In genomic region chr10:78360284-78360683, GRCh38 we compare ENCODE assay signal across 17 cellular contexts.
DNase-seq lines count a peak whose midpoint lies in the region; ATAC-seq, FAIRE-seq and TF ChIP-seq lines count a peak whose summit lies in the region.
"Had no signal": no experiment of that assay in that cellular context is flagged by ENCODE, and none has a peak within 500 bp of the region (broad histone marks: within the 10 kb centered on the region; RNA-seq: fewer than 3 reads in every experiment).

No MANE protein-coding gene starts in this region.

- WGBS in K562 (ENCODE audit: insufficient coverage, low coverage, missing lambda C conversion rate), result 2% methylated on average over 6 of the region's 6 CpGs
- 92 to 93% methylated on average over 6 of the region's 6 CpGs for WGBS in mesodermal cell (ENCODE audit: insufficient coverage in 2 of 2), 2 experiments
- 88% methylated on average over 6 of the region's 6 CpGs for WGBS in smooth muscle cell (ENCODE audit: low lambda C conversion rate)

- intact Hi-C loops in K562 (cut with micrococcal nuclease), result no loop called here

- TF ChIP-seq RAD21 in K562 (CRISPR knock-in tag; conservative IDR thresholded peaks at IDR 0.05 in 1 of 2, IDR thresholded peaks at IDR 0.05 in 1 of 2), result no peak

- no peak overlapping the region for H3K9ac ChIP-seq in SK-N-MC (ENCODE audit: insufficient read length)
- no peak overlapping the region for H3K9ac ChIP-seq in K562 (ENCODE audit: insufficient read depth in 1 of 2, low read depth in 2 of 2, low read length in 2 of 2)
- no peak overlapping the region for H3K9ac ChIP-seq in smooth muscle cell (ENCODE audit: low read depth)
- H3K9ac ChIP-seq: BLaER1 had no signal

- H3F3A ChIP-seq in smooth muscle cell (ENCODE audit: low read depth), result no peaks in the 10 kb centered on the region

- H3K27ac ChIP-seq in SK-N-MC (0 out of 2 replicates have a peak overlapping the region, but pooled peaks have one; percentile 54), K562 (ENCODE audit: extremely low read depth, low read depth, low read length) (no peak overlapping the region), mesodermal cell (ENCODE audit: low read depth, low read length, severe bottlenecking) (peak overlapping the region; percentile 66), smooth muscle cell (ENCODE audit: low read depth) (peak overlapping the region; percentile 2)
- H3K27ac ChIP-seq: BLaER1 had no signal

- H4K20me1 ChIP-seq in K562 (replicated peaks; ENCODE audit: control insufficient read depth, insufficient read depth, low read length) (peaks cover 17% of the 10 kb centered on the region), smooth muscle cell (ENCODE audit: low read depth) (no peaks in the 10 kb centered on the region)
- H4K20me1 ChIP-seq: BLaER1 had no signal

- no peak overlapping the region for H3K4me2 ChIP-seq in K562 (ENCODE audit: insufficient read depth, low read length)
- peak overlapping the region; percentile 21 for H3K4me2 ChIP-seq in smooth muscle cell
- H3K4me2 ChIP-seq: BLaER1 had no signal

- H3K9me3 ChIP-seq in SK-N-MC (ENCODE audit: low read depth, low read length), result no peaks in the 10 kb centered on the region
- no peaks in the 10 kb centered on the region; the same call in 1 of the 2 replicates for H3K9me3 ChIP-seq in K562 (replicated peaks; ENCODE audit: control insufficient read depth, insufficient read depth, low read depth, low read length)
- H3K9me3 ChIP-seq in mesodermal cell (ENCODE audit: control insufficient read depth, low read length), result no peaks in the 10 kb centered on the region
- H3K9me3 ChIP-seq in smooth muscle cell (replicated peaks; ENCODE audit: low read depth), result no peaks in the 10 kb centered on the region
- H3K9me3 ChIP-seq: BLaER1 had no signal

- ATAC-seq in K562, result no peak

- no TSS peak for BruUV-seq in K562 (replicated peaks; lab: Mats Ljungman, UMichigan)

- H3K4me1 ChIP-seq in K562 (replicated peaks in 1 of 2; ENCODE audit: control insufficient read depth in 2 of 2, insufficient read depth in 2 of 2, low read length in 2 of 2), result no peaks in the 10 kb centered on the region
- H3K4me1 ChIP-seq in mesodermal cell (ENCODE audit: control insufficient read depth, insufficient read depth, low read length, poor library complexity, severe bottlenecking), result peaks cover 43% of the 10 kb centered on the region
- peaks cover 28% of the 10 kb centered on the region for H3K4me1 ChIP-seq in smooth muscle cell (ENCODE audit: low read depth)

- H3K79me2 ChIP-seq in K562 (ENCODE audit: control insufficient read depth, insufficient read depth, low read length) (no peaks in the 10 kb centered on the region), smooth muscle cell (ENCODE audit: low read depth) (no peaks in the 10 kb centered on the region)

- CTCF ChIA-PET in K562 (lab: Yijun Ruan, JAX; ENCODE audit: low intra/inter-chr PET ratio), result no interaction called here

- peaks cover 28 to 77% of the 10 kb centered on the region in 2 experiments for H3K27me3 ChIP-seq in K562 (ENCODE audit: control insufficient read depth in 2 of 2, insufficient read depth in 2 of 2, low read length in 2 of 2)
- no peaks in the 10 kb centered on the region for H3K27me3 ChIP-seq in smooth muscle cell (ENCODE audit: low read depth)
- H3K27me3 ChIP-seq: BLaER1 had no signal

- in situ Hi-C loops in K562 (cut with MboI), result no loop called here

- H3K36me3 ChIP-seq in SK-N-MC (ENCODE audit: insufficient read depth, low read length), result no peaks in the 10 kb centered on the region
- H3K36me3 ChIP-seq in K562 (ENCODE audit: control insufficient read depth, insufficient read depth, low read length), result no peaks in the 10 kb centered on the region
- H3K36me3 ChIP-seq in mesodermal cell (ENCODE audit: control insufficient read depth, insufficient read depth, low read length), result no peaks in the 10 kb centered on the region
- H3K36me3 ChIP-seq in smooth muscle cell (ENCODE audit: low read depth), result no peaks in the 10 kb centered on the region
- H3K36me3 ChIP-seq: BLaER1 had no signal

- H2AFZ ChIP-seq in K562 (ENCODE audit: low read depth, low read length), result no peak overlapping the region
- no peak overlapping the region for H2AFZ ChIP-seq in smooth muscle cell (ENCODE audit: low read depth)

- no peaks in the 10 kb centered on the region for H3K9me1 ChIP-seq in K562 (ENCODE audit: control insufficient read depth, insufficient read depth, low read length)

- TF ChIP-seq CTCF in K562 (IDR thresholded peaks at IDR 0.05 in 2 of 3, conservative IDR thresholded peaks at IDR 0.05 in 1 of 3; ENCODE audit: insufficient read depth in 2 of 3, low read depth in 1 of 3, low read length in 3 of 3) (no peak), smooth muscle cell (IDR thresholded peaks at IDR 0.05; ENCODE audit: borderline replicate concordance, insufficient read depth, poor library complexity, severe bottlenecking) (no peak)

- no peak overlapping the region for H3K4me3 ChIP-seq in SK-N-MC
- H3K4me3 ChIP-seq in K562, result no peak overlapping the region
- H3K4me3 ChIP-seq in mesodermal cell (ENCODE audit: extremely low read depth, insufficient read depth, low read length, poor library complexity, severe bottlenecking), result no peak overlapping the region
- H3K4me3 ChIP-seq in smooth muscle cell, result no peak overlapping the region
- H3K4me3 ChIP-seq: BLaER1 had no signal

- TF ChIP-seq POLR2A in K562 (conservative IDR thresholded peaks at IDR 0.05), result no peak

- TF ChIP-seq EP300 in K562 (IDR thresholded peaks at IDR 0.05; ENCODE audit: low read length), result no peak

- FAIRE-seq in K562 (lab: Jason Lieb, UNC), result no peak
- FAIRE-seq: H54, RCC 7860 had no signal

- POLR2A ChIA-PET in K562 (lab: Yijun Ruan, JAX), result interaction anchor here (1.1 kb wide), 1 partner anchor 16 kb away, joined by 4 read pairs; no protein-coding TSS in a partner anchor

- DNase-seq in SK-N-MC (ENCODE audit: low read depth, low spot score) (no peak), K562 (ENCODE audit: extremely low read depth in 1 of 4, low spot score in 3 of 4) (no peak), smooth muscle cell (lab: John Stamatoyannopoulos, UW; ENCODE audit: unreplicated experiment) (no peak), foreskin melanocyte (no peak), occipital lobe (lab: John Stamatoyannopoulos, UW) (no peak)
- no peak for DNase-seq in stimulated activated naive CD4-positive, alpha-beta T cell (lab: John Stamatoyannopoulos, UW)
- DNase-seq: ACHN; CD4-positive, alpha-beta T cell; COR-L47; NCI-H1694; NCI-H2081 treated with DMSO at 0.1 percent for 48 hours; NCI-H2171 treated with DMSO at 0.1 percent for 48 hours; OCI-M1 had no signal

TF ChIP-seq in K562, 482 proteins besides CTCF, POLR2A, EP300 and RAD21:
- TF ChIP-seq TFAP4 (CRISPR knock-in tag; IDR thresholded peaks at IDR 0.05; ENCODE audit: borderline replicate concordance) (no peak), ZFP36 (IDR thresholded peaks at IDR 0.05; ENCODE audit: low read depth, low read length, partially characterized antibody) (peak; percentile 92)
